29 cellular contexts compared by ENCODE assay signal in genomic region chr9:90024419-90024818, GRCh38.
DNase-seq lines count a peak whose midpoint lies in the region; ATAC-seq and TF ChIP-seq lines count a peak whose summit lies in the region.
"Had no signal": no experiment of that assay in that cellular context is flagged by ENCODE, and none has a peak within 500 bp of the region (broad histone marks: within the 10 kb centered on the region; RNA-seq: fewer than 3 reads in every experiment).

No MANE protein-coding gene starts in this region.

- H3K18ac ChIP-seq in neuronal stem cell (ENCODE audit: low read length), result no peak overlapping the region

- no peak for TF ChIP-seq CTCF in mammary epithelial cell (conservative IDR thresholded peaks at IDR 0.05 in 1 of 2, IDR thresholded peaks at IDR 0.05 in 1 of 2; ENCODE audit: extremely low read depth in 1 of 2, insufficient read depth in 1 of 2, low read depth in 1 of 2, low read length in 2 of 2)
- no peak for TF ChIP-seq CTCF in A673 (conservative IDR thresholded peaks at IDR 0.05; ENCODE audit: low read depth, low read length)

- H3K9me3 ChIP-seq in T-helper 17 cell (ENCODE audit: control insufficient read depth, low read length, poor library complexity, severe bottlenecking), result no peaks in the 10 kb centered on the region
- H3K9me3 ChIP-seq in neuronal stem cell (replicated peaks in 1 of 2; ENCODE audit: control insufficient read depth in 2 of 2, insufficient read depth in 1 of 2, low read depth in 1 of 2, low read length in 2 of 2), result peaks cover 0 to 1% of the 10 kb centered on the region in 2 donors
- H3K9me3 ChIP-seq in mammary epithelial cell (replicated peaks; ENCODE audit: insufficient read depth, low read length), result peaks cover 5% of the 10 kb centered on the region
- no peaks in the 10 kb centered on the region for H3K9me3 ChIP-seq in A673 (ENCODE audit: low read depth, low read length, poor library complexity, severe bottlenecking)
- H3K9me3 ChIP-seq: ascending aorta, MG63, testis had no signal

- H3K4me1 Mint-ChIP-seq in T-helper 17 cell, result no peaks in the 10 kb centered on the region
- H3K4me1 Mint-ChIP-seq: activated T-helper 17 cell treated with anti-CD3 and anti-CD28 coated beads, Interleukin-2, amount 50 U/mL, for 72 hours; CD4-positive, alpha-beta memory T cell had no signal

- in situ Hi-C loops in mammary epithelial cell (cut with MboI; ENCODE audit: low sequenced_read_pairs in 2 of 2), result no loop called here

- H3K23ac ChIP-seq in neuronal stem cell (ENCODE audit: low read depth, low read length, poor library complexity), result no peak overlapping the region

- H3K4me3 Mint-ChIP-seq in T-helper 17 cell, result no peak overlapping the region
- H3K4me3 Mint-ChIP-seq: activated T-helper 17 cell treated with anti-CD3 and anti-CD28 coated beads, Interleukin-2, amount 50 U/mL, for 72 hours; CD4-positive, alpha-beta memory T cell; HFFc6; WTC11 had no signal

- dilution Hi-C loops in mammary epithelial cell (cut with HindIII; ENCODE audit: low sequenced_read_pairs), result no loop called here

- H4K91ac ChIP-seq in neuronal stem cell (ENCODE audit: low read depth, low read length, poor library complexity), result no peak overlapping the region

- H3K79me1 ChIP-seq in neuronal stem cell (ENCODE audit: low read depth, low read length), result no peaks in the 10 kb centered on the region

- H3K36me3 Mint-ChIP-seq in T-helper 17 cell (ENCODE audit: low read depth), result peaks cover 3% of the 10 kb centered on the region
- H3K36me3 Mint-ChIP-seq: WTC11 had no signal

- H3K4me2 ChIP-seq in neuronal stem cell (ENCODE audit: insufficient read depth, low read length, poor library complexity, severe bottlenecking) (no peak overlapping the region), mammary epithelial cell (ENCODE audit: insufficient read depth, low read depth, low read length) (no peak overlapping the region)
- H3K4me2 ChIP-seq: smooth muscle cell had no signal

- H3K4me1 ChIP-seq in neuronal stem cell (ENCODE audit: control insufficient read depth in 2 of 2, insufficient read depth in 1 of 2, low read depth in 1 of 2, low read length in 2 of 2) (no peaks in the 10 kb centered on the region), mammary epithelial cell (ENCODE audit: insufficient read depth, low read length) (peaks cover 25% of the 10 kb centered on the region), A673 (ENCODE audit: insufficient read depth, low read length, poor library complexity, severe bottlenecking) (no peaks in the 10 kb centered on the region)
- H3K4me1 ChIP-seq: testis had no signal

- H3K4ac ChIP-seq in neuronal stem cell (ENCODE audit: low read length), result no peak overlapping the region

- no TSS peak for BruUV-seq in mammary epithelial cell (replicated peaks; lab: Mats Ljungman, UMichigan)
- no TSS peak for BruUV-seq in A673 (replicated peaks; lab: Mats Ljungman, UMichigan)

- peaks cover 25% of the 10 kb centered on the region for H3K27me3 Mint-ChIP-seq in T-helper 17 cell

- H3K36me3 ChIP-seq in neuronal stem cell (replicated peaks in 1 of 2; ENCODE audit: control insufficient read depth in 2 of 2, insufficient read depth in 2 of 2, low read length in 2 of 2) (no peaks in the 10 kb centered on the region), mammary epithelial cell (ENCODE audit: insufficient read depth, low read length) (no peaks in the 10 kb centered on the region), A673 (ENCODE audit: insufficient read depth, low read length, poor library complexity, severe bottlenecking) (no peaks in the 10 kb centered on the region)
- H3K36me3 ChIP-seq: ascending aorta, MG63, vagina had no signal

- peak; percentile 50 for ATAC-seq in GM21786 (IDR thresholded peaks at IDR 0.05; ENCODE audit: unreplicated experiment)
- ATAC-seq in T-helper 17 cell, result peak; percentile 36
- ATAC-seq: activated naive CD4-positive, alpha-beta T cell treated with anti-CD3 and anti-CD28 coated beads, Interleukin-2, amount 50 U/mL, for 72 hours; activated T-helper 17 cell treated with anti-CD3 and anti-CD28 coated beads, Interleukin-2, amount 50 U/mL, for 72 hours; WTC11 had no signal

- H3K27me3 ChIP-seq in neuronal stem cell (ENCODE audit: control insufficient read depth in 3 of 3, insufficient read depth in 3 of 3, low read depth in 1 of 3, low read length in 3 of 3) (no peaks in the 10 kb centered on the region), mammary epithelial cell (ENCODE audit: insufficient read depth, low read length) (no peaks in the 10 kb centered on the region), A673 (replicated peaks; ENCODE audit: insufficient read depth, low read depth, low read length, poor library complexity) (peaks cover 4% of the 10 kb centered on the region)
- H3K27me3 ChIP-seq: ascending aorta, MG63, testis, vagina had no signal

- POLR2A ChIA-PET in A673 (lab: Charles Lee; ENCODE audit: low non-redundant PET), result no interaction called here

- no peak overlapping the region for H2BK12ac ChIP-seq in neuronal stem cell (ENCODE audit: low read length)

- H4K20me1 ChIP-seq in mammary epithelial cell (ENCODE audit: insufficient read depth, low read length), result no peaks in the 10 kb centered on the region

- no peaks in the 10 kb centered on the region for H3K79me2 ChIP-seq in mammary epithelial cell (ENCODE audit: insufficient read depth, low read length)

- H3K4me3 ChIP-seq in neuronal stem cell (ENCODE audit: low read length in 2 of 2), result no peak overlapping the region
- no peak overlapping the region for H3K4me3 ChIP-seq in mammary epithelial cell (replicated peaks in 1 of 3; ENCODE audit: insufficient read depth in 1 of 3, low read depth in 2 of 3, low read length in 3 of 3)
- no peak overlapping the region for H3K4me3 ChIP-seq in A673 (ENCODE audit: low read depth, low read length, poor library complexity, severe bottlenecking)
- H3K4me3 ChIP-seq: ascending aorta, GM23248, lung, MG63, smooth muscle cell, testis, vagina had no signal

- WGBS in neuronal stem cell (ENCODE audit: extremely low coverage in 2 of 2, insufficient read length in 2 of 2, insufficient replicate concordance in 1 of 2), 2 donors, result no CpG with 5 or more reads among the region's 3 CpGs
- WGBS in mammary epithelial cell (ENCODE audit: low coverage, missing lambda C conversion rate), result 96% methylated on average over 3 of the region's 3 CpGs

- intact Hi-C loops in mammary epithelial cell (cut with micrococcal nuclease) (no loop called here), A673 (cut with micrococcal nuclease; ENCODE audit: unreplicated experiment) (no loop called here)

- no peak overlapping the region for H2AFZ ChIP-seq in neuronal stem cell (ENCODE audit: low read length)
- H2AFZ ChIP-seq in mammary epithelial cell (ENCODE audit: low read depth, low read length), result no peak overlapping the region
- H2AFZ ChIP-seq: GM23248 had no signal

- H3K9ac ChIP-seq in neuronal stem cell (ENCODE audit: low read depth, low read length, poor library complexity) (no peak overlapping the region), mammary epithelial cell (ENCODE audit: insufficient read depth, low read length) (no peak overlapping the region)
- H3K9ac ChIP-seq: GM23248 had no signal

- peak overlapping the region; percentile 6 for H2BK5ac ChIP-seq in neuronal stem cell (ENCODE audit: low read length)

- peak; percentile 51 for DNase-seq in CD1c-positive myeloid dendritic cell (ENCODE audit: extremely low spot score)
- no peak for DNase-seq in T-helper 17 cell
- no peak for DNase-seq in neuronal stem cell (ENCODE audit: low spot score)
- no peak for DNase-seq in mammary epithelial cell
- DNase-seq in NCI-H345 (lab: John Stamatoyannopoulos, UW), result no peak
- no peak for DNase-seq in A673 (ENCODE audit: low spot score)
- DNase-seq: activated CD4-positive, alpha-beta T cell treated with anti-CD3 and anti-CD28 coated beads, Interleukin-2, amount 50 U/mL, for 4 hours; caudate nucleus; CD4-positive, alpha-beta memory T cell; dermis blood vessel endothelial cell; DMS 273 treated with DMSO at 0.1 percent for 48 hours; GM23248; HFFc6; KBM-7; MG63; NCI-H146; NCI-H526; nucleus accumbens; stimulated activated CD4-positive, alpha-beta T cell treated with anti-CD3 and anti-CD28 coated beads, Interleukin-2, amount 100 ng/mL, for 48 hours; stimulated activated naive CD4-positive, alpha-beta T cell; testis had no signal

- no peak overlapping the region for H3K27ac Mint-ChIP-seq in T-helper 17 cell
- H3K27ac Mint-ChIP-seq: activated naive CD4-positive, alpha-beta T cell treated with anti-CD3 and anti-CD28 coated beads, Interleukin-2, amount 50 U/mL, for 72 hours; activated T-helper 17 cell treated with anti-CD3 and anti-CD28 coated beads, Interleukin-2, amount 50 U/mL, for 72 hours; HFFc6; WTC11 had no signal

- no peak overlapping the region for H2BK15ac ChIP-seq in neuronal stem cell (ENCODE audit: low read length)

- no peak overlapping the region for H3K14ac ChIP-seq in neuronal stem cell (ENCODE audit: low read length)

- no peak overlapping the region for H3K27ac ChIP-seq in neuronal stem cell (replicated peaks; ENCODE audit: low read length)
- no peak overlapping the region for H3K27ac ChIP-seq in mammary epithelial cell (ENCODE audit: insufficient read depth, low read depth, low read length)
- H3K27ac ChIP-seq in A673 (ENCODE audit: low read depth, low read length, poor library complexity, severe bottlenecking), result no peak overlapping the region
- H3K27ac ChIP-seq: ascending aorta, GM23248, testis, vagina had no signal

- CTCF ChIA-PET in mammary epithelial cell (lab: Charles Lee; ENCODE audit: low non-redundant PET), result no interaction called here
- CTCF ChIA-PET in A673 (lab: Charles Lee), result no interaction called here

- H2AK5ac ChIP-seq in neuronal stem cell (ENCODE audit: low read depth, low read length), result no peak overlapping the region

- no peak overlapping the region for H4K8ac ChIP-seq in neuronal stem cell (ENCODE audit: low read depth, low read length)

- no peak overlapping the region for H2BK120ac ChIP-seq in neuronal stem cell (ENCODE audit: low read depth, low read length)
